16 cellular contexts compared by ENCODE assay signal in the genomic region with DNA sequence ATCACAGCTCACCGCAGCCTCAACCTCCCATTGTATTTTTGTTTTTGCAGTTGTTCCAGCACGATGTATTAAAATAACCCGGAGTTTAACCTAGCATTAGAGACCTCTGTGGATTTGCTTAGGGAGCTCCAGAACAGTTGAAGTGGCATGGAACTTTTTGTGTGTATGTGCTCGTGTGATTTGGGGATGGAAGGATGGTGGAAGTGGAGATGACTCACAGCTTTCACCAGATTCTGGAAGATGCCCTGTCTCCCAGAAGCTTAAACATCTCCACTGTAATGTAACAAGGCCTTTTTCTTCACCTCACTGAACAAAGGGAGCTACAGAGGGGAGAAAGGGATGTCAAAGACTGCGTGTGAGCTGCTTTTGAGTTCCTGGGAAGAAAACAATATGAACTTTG.
DNase-seq lines count a peak whose midpoint lies in the region; ATAC-seq and TF ChIP-seq lines count a peak whose summit lies in the region.
"Had no signal": no experiment of that assay in that cellular context is flagged by ENCODE, and none has a peak within 500 bp of the region (broad histone marks: within the 10 kb centered on the region; RNA-seq: fewer than 3 reads in every experiment).

No MANE protein-coding gene starts in this region.

- H4K20me1 ChIP-seq in BLaER1: no peaks in the 10 kb centered on the region

- no peak overlapping the region for H3K9ac ChIP-seq in BLaER1

- TF ChIP-seq CTCF in ascending aorta (IDR thresholded peaks at IDR 0.05) (no peak), gastrocnemius medialis (IDR thresholded peaks at IDR 0.05 in 4 of 5, conservative IDR thresholded peaks at IDR 0.05 in 1 of 5) (no peak), BE2C (IDR thresholded peaks at IDR 0.05; ENCODE audit: low read depth, low read length) (no peak)

- ATAC-seq in gastrocnemius medialis (no peak), left colon (no peak), sciatic nerve (no peak)

- no peak overlapping the region for H3K4me3 ChIP-seq in BLaER1
- no peak overlapping the region for H3K4me3 ChIP-seq in ascending aorta
- H3K4me3 ChIP-seq in gastrocnemius medialis: no peak overlapping the region
- H3K4me3 ChIP-seq in BE2C (ENCODE audit: low read depth, low read length): no peak overlapping the region
- H3K4me3 ChIP-seq: spleen, thyroid gland had no signal

- H3K4me1 ChIP-seq in BLaER1 (peaks cover 14% of the 10 kb centered on the region), ascending aorta (peaks cover 18 to 60% of the 10 kb centered on the region in 2 donors), gastrocnemius medialis (peaks cover 51 to 57% of the 10 kb centered on the region in 2 donors), BE2C (peaks cover 9% of the 10 kb centered on the region; the same call in 1 of the 2 replicates)
- H3K4me1 ChIP-seq: spleen had no signal

- H3K9me3 ChIP-seq in BLaER1: peaks cover 22% of the 10 kb centered on the region
- H3K9me3 ChIP-seq in ascending aorta: peaks cover 7 to 12% of the 10 kb centered on the region in 2 donors
- no peaks in the 10 kb centered on the region for H3K9me3 ChIP-seq in gastrocnemius medialis
- H3K9me3 ChIP-seq in BE2C: no peaks in the 10 kb centered on the region
- H3K9me3 ChIP-seq: thyroid gland had no signal

- H3K36me3 ChIP-seq in BLaER1 (no peaks in the 10 kb centered on the region), ascending aorta (no peaks in the 10 kb centered on the region), gastrocnemius medialis (no peaks in the 10 kb centered on the region), BE2C (no peaks in the 10 kb centered on the region)
- H3K36me3 ChIP-seq: spleen, thyroid gland had no signal

- DNase-seq in ascending aorta (ENCODE audit: low spot score in 2 of 2) (no peak), kidney glomerular epithelial cell (lab: John Stamatoyannopoulos, UW) (peak; percentile 23), gastrocnemius medialis (no peak), BE2C (no peak), left colon (no peak), sciatic nerve (ENCODE audit: low spot score) (no peak), NCI-H2227 (lab: John Stamatoyannopoulos, UW; ENCODE audit: unreplicated experiment) (no peak)
- DNase-seq: activated naive CD4-positive, alpha-beta T cell; AML-193; naive B cell; NCI-H1417 treated with DMSO at 0.1 percent for 48 hours; NCI-H510A; spleen had no signal

- H3K27ac ChIP-seq in BLaER1 (no peak overlapping the region), ascending aorta (peak overlapping the region; percentile 92 to 94), gastrocnemius medialis (peak overlapping the region; percentile 70 to 80 (median 74))
- H3K27ac ChIP-seq: RWPE1, spleen had no signal

- peak overlapping the region; percentile 64 for H3K4me2 ChIP-seq in BLaER1

- TF ChIP-seq POLR2A in gastrocnemius medialis (IDR thresholded peaks at IDR 0.05): no peak

- H3K27me3 ChIP-seq in BLaER1 (no peaks in the 10 kb centered on the region), ascending aorta (no peaks in the 10 kb centered on the region), gastrocnemius medialis (no peaks in the 10 kb centered on the region), BE2C (no peaks in the 10 kb centered on the region)
- H3K27me3 ChIP-seq: thyroid gland had no signal

- in situ Hi-C loops in gastrocnemius medialis (cut with MboI; ENCODE audit: low sequenced_read_pairs in 4 of 4): loop anchor here in 3 of 4 donors (10.0 to 25.0 kb wide), 3 partner anchors 230 to 240 kb away; partner anchors contain the start of genes ADAMTS15 (in 2 of the 3) and ADAMTS8 (in 1 of the 3)

- intact Hi-C loops in ascending aorta (cut with DNase I): loop anchor here (1.0 to 5.0 kb wide), 6 partner anchors 20 to 227 kb away; partner anchors contain the start of gene ADAMTS15
- intact Hi-C loops in gastrocnemius medialis (cut with DNase I; ENCODE audit: low total_unique reads): loop anchor here (5.0 kb wide), 3 partner anchors 152 to 237 kb away; no protein-coding TSS in a partner anchor
- intact Hi-C loops in left colon (cut with DNase I, micrococcal nuclease): no loop called here
- intact Hi-C loops in sciatic nerve (cut with DNase I): no loop called here

Comparison
In these comparisons a context has a peak if more than half of its experiments do, and no peak if none do; other contexts are left out.
1. intact Hi-C loops: an anchor here in ascending aorta (1.0 to 5.0 kb wide) and gastrocnemius medialis (5.0 kb wide); none called in left colon and sciatic nerve.